Comparison of ENCODE assay signal across 28 cellular contexts in genomic region chr7:28672397-28672797, GRCh38.
A peak's percentile ranks its signal among the peaks of the same experiment; 100 is the strongest.
DNase-seq lines count a peak whose midpoint lies in the region; TF ChIP-seq lines count a peak whose summit lies in the region.
"Had no signal": no experiment of that assay in that cellular context is flagged by ENCODE, and none has a peak within 500 bp of the region (broad histone marks: within the 10 kb centered on the region; RNA-seq: fewer than 3 reads in every experiment).

No MANE protein-coding gene starts in this region.

- peaks cover 1% of the 10 kb centered on the region for H3K4me1 ChIP-seq in mesenchymal stem cell (ENCODE audit: control insufficient read depth, insufficient read depth, low read depth, low read length)
- peaks cover 23% of the 10 kb centered on the region for H3K4me1 ChIP-seq in mammary epithelial cell (ENCODE audit: insufficient read depth, low read length)

- H2AK5ac ChIP-seq in mesenchymal stem cell (ENCODE audit: low read length, severe bottlenecking): peak overlapping the region; percentile 31

- no peak overlapping the region for H2BK5ac ChIP-seq in mesenchymal stem cell (ENCODE audit: low read depth, low read length, poor library complexity, severe bottlenecking)

- DNase-seq in CD14-positive monocyte (ENCODE audit: low spot score) (no peak), NCI-H1092 (lab: John Stamatoyannopoulos, UW) (peak; percentile 16), amniotic epithelial cell (ENCODE audit: low read depth) (peak; percentile 43), mesenchymal stem cell (no peak), ACHN (no peak), WERI-Rb-1 (no peak), mammary epithelial cell (no peak)
- DNase-seq in effector CD4-positive, alpha-beta T cell: no peak
- DNase-seq: activated CD4-positive, alpha-beta T cell treated with anti-CD3 and anti-CD28 coated beads, Interleukin-2, amount 50 U/mL, for 1 hour; activated naive CD4-positive, alpha-beta T cell treated with anti-CD3 and anti-CD28 coated beads for 36 hours; amygdala; dorsolateral prefrontal cortex; glutamatergic neuron; HCEC 1CT; naive thymus-derived CD4-positive, alpha-beta T cell; NCI-H1048; OCI-M1; pancreas; right cardiac atrium; spleen; stimulated activated CD4-positive, alpha-beta T cell treated with anti-CD3 and anti-CD28 coated beads, Interleukin-4, amount 100 ng/mL, for 1 hour; stimulated activated naive B cell treated with anti-CD40 and anti-IgM and Interleukin-4, amounts not matched to agents 10 μg/mL and 1 μg/mL and 100 μg/mL, for 72 hours had no signal

- no peaks in the 10 kb centered on the region for H4K20me1 ChIP-seq in mammary epithelial cell (ENCODE audit: insufficient read depth, low read length)

- peak overlapping the region in 5 of 7 donors; percentile 7 to 84 (median 45) for H3K27ac Mint-ChIP-seq in CD14-positive monocyte
- H3K27ac Mint-ChIP-seq: activated naive CD4-positive, alpha-beta T cell treated with anti-CD3 and anti-CD28 coated beads for 36 hours; B cell; naive thymus-derived CD4-positive, alpha-beta T cell; stimulated activated naive B cell treated with anti-CD40 and anti-IgM and Interleukin-4, amounts not matched to agents 10 μg/mL and 1 μg/mL and 100 μg/mL, for 72 hours had no signal

- no peak overlapping the region for H3K27ac ChIP-seq in mesenchymal stem cell (ENCODE audit: low read length, poor library complexity, severe bottlenecking)
- H3K27ac ChIP-seq in WERI-Rb-1: no peak overlapping the region
- H3K27ac ChIP-seq in mammary epithelial cell (ENCODE audit: insufficient read depth, low read depth, low read length): no peak overlapping the region
- H3K27ac ChIP-seq: A549, dorsolateral prefrontal cortex, HL-60, VCaP had no signal

- H3K14ac ChIP-seq in mesenchymal stem cell (ENCODE audit: low read length in 2 of 2): no peak overlapping the region

- no peak overlapping the region for H3K23ac ChIP-seq in mesenchymal stem cell (ENCODE audit: low read length in 2 of 2)

- H3K9ac ChIP-seq in mesenchymal stem cell (ENCODE audit: low read length) (no peak overlapping the region), mammary epithelial cell (ENCODE audit: insufficient read depth, low read length) (no peak overlapping the region)

- H4K91ac ChIP-seq in mesenchymal stem cell (ENCODE audit: low read length): no peak overlapping the region

- no peak overlapping the region for H3K4ac ChIP-seq in mesenchymal stem cell (ENCODE audit: low read depth in 1 of 2, low read length in 2 of 2)

- peaks cover 4% of the 10 kb centered on the region for H3K79me1 ChIP-seq in mesenchymal stem cell (replicated peaks; ENCODE audit: low read length, poor library complexity, severe bottlenecking)

- no peak overlapping the region for H3K4me2 ChIP-seq in mesenchymal stem cell (ENCODE audit: low read length, poor library complexity, severe bottlenecking)
- no peak overlapping the region for H3K4me2 ChIP-seq in mammary epithelial cell (ENCODE audit: insufficient read depth, low read depth, low read length)
- H3K4me2 ChIP-seq: A549 had no signal

- H2BK15ac ChIP-seq in mesenchymal stem cell (ENCODE audit: low read depth, poor library complexity, severe bottlenecking): no peak overlapping the region

- no TSS peak for BruUV-seq in mammary epithelial cell (replicated peaks; lab: Mats Ljungman, UMichigan)

- H3K4me3 ChIP-seq in mesenchymal stem cell (ENCODE audit: insufficient read depth in 1 of 2, low read depth in 1 of 2, low read length in 2 of 2) (no peak overlapping the region), WERI-Rb-1 (ENCODE audit: low read depth, low read length) (no peak overlapping the region), mammary epithelial cell (replicated peaks in 1 of 3; ENCODE audit: insufficient read depth in 1 of 3, low read depth in 2 of 3, low read length in 3 of 3) (no peak overlapping the region)
- H3K4me3 ChIP-seq: A549, dorsolateral prefrontal cortex, GM12878, pancreas, spleen had no signal

- H3K4me3 Mint-ChIP-seq in CD14-positive monocyte: no peak overlapping the region
- H3K4me3 Mint-ChIP-seq: activated naive CD4-positive, alpha-beta T cell treated with anti-CD3 and anti-CD28 coated beads for 36 hours; B cell; central memory CD8-positive, alpha-beta T cell; naive thymus-derived CD4-positive, alpha-beta T cell; stimulated activated naive B cell treated with anti-CD40 and anti-IgM and Interleukin-4, amounts not matched to agents 10 μg/mL and 1 μg/mL and 100 μg/mL, for 72 hours had no signal

- in situ Hi-C loops in ACHN (cut with HindIII; ENCODE audit: low pct_ligation_motif_present, low pct_unique_long_range_greater_than_20kb, low sequenced_read_pairs) (no loop called here), mammary epithelial cell (cut with MboI; ENCODE audit: low sequenced_read_pairs in 2 of 2) (no loop called here)

- dilution Hi-C loops in mammary epithelial cell (cut with HindIII; ENCODE audit: low sequenced_read_pairs): no loop called here

- peaks cover 0 to 2% (median 0%) of the 10 kb centered on the region in 3 donors for H3K27me3 Mint-ChIP-seq in CD14-positive monocyte (ENCODE audit: low read depth in 3 of 3)
- H3K27me3 Mint-ChIP-seq: B cell; naive thymus-derived CD4-positive, alpha-beta T cell; stimulated activated naive B cell treated with anti-CD40 and anti-IgM and Interleukin-4, amounts not matched to agents 10 μg/mL and 1 μg/mL and 100 μg/mL, for 72 hours had no signal

- TF ChIP-seq CTCF in CD14-positive monocyte (IDR thresholded peaks at IDR 0.05) (no peak), WERI-Rb-1 (IDR thresholded peaks at IDR 0.05; ENCODE audit: low read depth, low read length) (no peak), mammary epithelial cell (conservative IDR thresholded peaks at IDR 0.05 in 1 of 2, IDR thresholded peaks at IDR 0.05 in 1 of 2; ENCODE audit: extremely low read depth in 1 of 2, insufficient read depth in 1 of 2, low read depth in 1 of 2, low read length in 2 of 2) (no peak)

- CTCF ChIA-PET in mammary epithelial cell (lab: Charles Lee; ENCODE audit: low non-redundant PET): no interaction called here

- H3K36me3 Mint-ChIP-seq in CD14-positive monocyte: no peaks in the 10 kb centered on the region
- H3K36me3 Mint-ChIP-seq: naive thymus-derived CD4-positive, alpha-beta T cell; stimulated activated naive B cell treated with anti-CD40 and anti-IgM and Interleukin-4, amounts not matched to agents 10 μg/mL and 1 μg/mL and 100 μg/mL, for 72 hours had no signal

- intact Hi-C loops in CD14-positive monocyte (cut with micrococcal nuclease) (no loop called here), mammary epithelial cell (cut with micrococcal nuclease) (no loop called here)

- no peaks in the 10 kb centered on the region for H3K9me3 ChIP-seq in mesenchymal stem cell (ENCODE audit: control insufficient read depth, low read length)
- no peaks in the 10 kb centered on the region for H3K9me3 ChIP-seq in WERI-Rb-1 (ENCODE audit: severe bottlenecking)
- no peaks in the 10 kb centered on the region for H3K9me3 ChIP-seq in mammary epithelial cell (replicated peaks; ENCODE audit: insufficient read depth, low read length)
- H3K9me3 ChIP-seq: A549, pancreas, spleen had no signal

- H3K9me3 Mint-ChIP-seq in CD14-positive monocyte: peaks cover 0 to 12% (median 7%) of the 10 kb centered on the region in 7 donors
- H3K9me3 Mint-ChIP-seq: activated naive CD4-positive, alpha-beta T cell treated with anti-CD3 and anti-CD28 coated beads for 36 hours; central memory CD8-positive, alpha-beta T cell; stimulated activated naive B cell treated with anti-CD40 and anti-IgM and Interleukin-4, amounts not matched to agents 10 μg/mL and 1 μg/mL and 100 μg/mL, for 72 hours had no signal

- H4K8ac ChIP-seq in mesenchymal stem cell (ENCODE audit: low read length): no peak overlapping the region

- no peak overlapping the region for H3K18ac ChIP-seq in mesenchymal stem cell (ENCODE audit: low read depth in 1 of 2, low read length in 2 of 2)

- whole genome bisulfite sequencing in mesenchymal stem cell: 90% methylated on average over 2 of the region's 3 CpGs
- WGBS in mammary epithelial cell (ENCODE audit: low coverage, missing lambda C conversion rate): 93% methylated on average over 3 of the region's 3 CpGs

- peaks cover 54% of the 10 kb centered on the region for H3K4me1 Mint-ChIP-seq in CD14-positive monocyte
- H3K4me1 Mint-ChIP-seq: B cell; central memory CD8-positive, alpha-beta T cell; stimulated activated naive B cell treated with anti-CD40 and anti-IgM and Interleukin-4, amounts not matched to agents 10 μg/mL and 1 μg/mL and 100 μg/mL, for 72 hours had no signal

- no peaks in the 10 kb centered on the region for H3K27me3 ChIP-seq in mesenchymal stem cell (ENCODE audit: control insufficient read depth in 1 of 2, insufficient read depth in 1 of 2, low read length in 2 of 2)
- peaks cover 75% of the 10 kb centered on the region for H3K27me3 ChIP-seq in WERI-Rb-1 (ENCODE audit: insufficient read depth, low read depth, severe bottlenecking)
- H3K27me3 ChIP-seq in mammary epithelial cell (ENCODE audit: insufficient read depth, low read length): no peaks in the 10 kb centered on the region
- H3K27me3 ChIP-seq: dorsolateral prefrontal cortex, pancreas, spleen had no signal

- H2BK12ac ChIP-seq in mesenchymal stem cell (ENCODE audit: low read length in 2 of 2): no peak overlapping the region

- no peak overlapping the region for H2BK120ac ChIP-seq in mesenchymal stem cell (ENCODE audit: low read depth, low read length)

- H3K36me3 ChIP-seq in mesenchymal stem cell (ENCODE audit: control insufficient read depth in 1 of 2, insufficient read depth in 2 of 2, low read depth in 1 of 2, low read length in 2 of 2) (no peaks in the 10 kb centered on the region), WERI-Rb-1 (no peaks in the 10 kb centered on the region), mammary epithelial cell (ENCODE audit: insufficient read depth, low read length) (no peaks in the 10 kb centered on the region)
- H3K36me3 ChIP-seq: pancreas, spleen had no signal

- no peak overlapping the region for H2AFZ ChIP-seq in mesenchymal stem cell (ENCODE audit: low read depth, low read length)
- no peak overlapping the region for H2AFZ ChIP-seq in mammary epithelial cell (ENCODE audit: low read depth, low read length)

- no peaks in the 10 kb centered on the region for H3K79me2 ChIP-seq in mammary epithelial cell (ENCODE audit: insufficient read depth, low read length)

Comparison
In these comparisons a context has a peak if more than half of its experiments do, and no peak if none do; other contexts are left out.
1. DNase-seq: peak in NCI-H1092 (single experiment) and amniotic epithelial cell (single experiment); none in CD14-positive monocyte (single experiment), mesenchymal stem cell (single experiment), ACHN (single experiment), effector CD4-positive, alpha-beta T cell (single experiment), WERI-Rb-1 (single experiment) and mammary epithelial cell (single experiment).